ENCODE assay signal across 8 cellular contexts in genomic region chr9:33024966-33025571, GRCh38. TPM values are rescaled to one million over a fixed set of nuclear protein-coding genes. Genes with fewer than 3 reads are reported as not detected.
A peak's percentile ranks its signal among the peaks of the same experiment; 100 is the strongest.
DNase-seq lines count a peak whose midpoint lies in the region; ATAC-seq and TF ChIP-seq lines count a peak whose summit lies in the region.

Gene DNAJA1, plus strand, starts transcription at chr9:33025273. Its CDS starts 1,212 bp downstream, at chr9:33026485.

- TF ChIP-seq CTCF in vagina (IDR thresholded peaks at IDR 0.05) = no peak

- ATAC-seq in GM18502 (IDR thresholded peaks at IDR 0.05; ENCODE audit: poor library complexity, unreplicated experiment) (peak; percentile 95), HG02885 (IDR thresholded peaks at IDR 0.05; ENCODE audit: poor library complexity, unreplicated experiment) (peak; percentile 93), right cardiac atrium (peak; percentile 97 to 98)

- under 1% methylated on average over 61 of the region's 61 CpGs for WGBS in right cardiac atrium

- H3K4me3 Mint-ChIP-seq in T-helper 2 cell treated with Interferon-gamma antibody and Interleukin-4, amounts not matched to agents 5 μg/mL and 100 μg/mL, for 36 hours = peak within 1 kb of the TSS; percentile 98

- H3K9ac ChIP-seq in rectal smooth muscle tissue (ENCODE audit: low read length) = peak within 1 kb of the TSS; percentile 94

- H3K9me3 ChIP-seq in right cardiac atrium (ENCODE audit: control insufficient read depth, low read length) (no peaks in the 10 kb centered on the region), vagina (no peaks in the 10 kb centered on the region)

- no peaks in the 10 kb centered on the region for H3K27me3 Mint-ChIP-seq in T-helper 2 cell treated with Interferon-gamma antibody and Interleukin-4, amounts not matched to agents 5 μg/mL and 100 μg/mL, for 36 hours (ENCODE audit: low read depth)

- H3K4me1 ChIP-seq in right cardiac atrium (ENCODE audit: control insufficient read depth, insufficient read depth, low read length) (peaks cover 8% of the 10 kb centered on the region), rectal smooth muscle tissue (ENCODE audit: control insufficient read depth, insufficient read depth, low read length) (peaks cover 20% of the 10 kb centered on the region), vagina (peaks cover 57% of the 10 kb centered on the region)

- peaks cover 47% of the 10 kb centered on the region for H3K36me3 Mint-ChIP-seq in T-helper 2 cell treated with Interferon-gamma antibody and Interleukin-4, amounts not matched to agents 5 μg/mL and 100 μg/mL, for 36 hours (ENCODE audit: low read depth)

- H3K4me3 ChIP-seq in right cardiac atrium (ENCODE audit: low read length) (peak within 1 kb of the TSS; percentile 75), rectal smooth muscle tissue (ENCODE audit: low read length) (peak within 1 kb of the TSS; percentile 98), vagina (peak within 1 kb of the TSS; percentile 83 to 94)

- no peaks in the 10 kb centered on the region for H3K27me3 ChIP-seq in right cardiac atrium (ENCODE audit: control insufficient read depth, insufficient read depth)
- H3K27me3 ChIP-seq in rectal smooth muscle tissue (ENCODE audit: control insufficient read depth, insufficient read depth, low read length) = no peaks in the 10 kb centered on the region
- H3K27me3 ChIP-seq in vagina = no peaks in the 10 kb centered on the region

- H3K4me1 Mint-ChIP-seq in T-helper 2 cell treated with Interferon-gamma antibody and Interleukin-4, amounts not matched to agents 5 μg/mL and 100 μg/mL, for 36 hours (ENCODE audit: low read depth) = peaks cover 54% of the 10 kb centered on the region

- H3K36me3 ChIP-seq in rectal smooth muscle tissue (ENCODE audit: control insufficient read depth, insufficient read depth, low read length) (peaks cover 11% of the 10 kb centered on the region), vagina (peaks cover 0 to 27% of the 10 kb centered on the region in 2 donors)

- peak; percentile 95 to 96 for TF ChIP-seq POLR2A in vagina (IDR thresholded peaks at IDR 0.05)

- no peaks in the 10 kb centered on the region for H3K9me3 Mint-ChIP-seq in T-helper 2 cell treated with Interferon-gamma antibody and Interleukin-4, amounts not matched to agents 5 μg/mL and 100 μg/mL, for 36 hours

- peak within 1 kb of the TSS; percentile 97 for H3K27ac Mint-ChIP-seq in T-helper 2 cell treated with Interferon-gamma antibody and Interleukin-4, amounts not matched to agents 5 μg/mL and 100 μg/mL, for 36 hours

- H3K27ac ChIP-seq in right cardiac atrium (ENCODE audit: low read length) = peak within 1 kb of the TSS; percentile 98
- H3K27ac ChIP-seq in rectal smooth muscle tissue (ENCODE audit: low read depth, low read length) = peak within 1 kb of the TSS; percentile 96
- H3K27ac ChIP-seq in vagina = peak within 1 kb of the TSS; percentile 100

- DNase-seq in NCI-H187 (lab: John Stamatoyannopoulos, UW) (peak; percentile 30 to 85), anterior cingulate cortex (lab: John Stamatoyannopoulos, UW) (peak; percentile 56 to 98 (median 94)), right cardiac atrium (peak; percentile 95 to 98 (median 98)), vagina (ENCODE audit: extremely low spot score in 2 of 2) (peak; percentile 97 to 98)
- peak; percentile 96 for DNase-seq in T-helper 2 cell treated with Interferon-gamma antibody and Interleukin-4, amounts not matched to agents 5 μg/mL and 100 μg/mL, for 36 hours (ENCODE audit: low spot score)

- intact Hi-C loops in right cardiac atrium (cut with DNase I) = no loop called here
- intact Hi-C loops in vagina (cut with DNase I) = no loop called here

RNA-seq across cellular contexts. Expression of gene DNAJA1, which starts in this region (rescaled TPM):
- total RNA-seq in right cardiac atrium (100 to 1,000 TPM in 2 of 4 donors, 10 to 100 TPM in 2; 63.7 to 119 (median 91.2) TPM), vagina (70.0 TPM)
- 72.2 TPM for polyA plus RNA-seq in right cardiac atrium

Comparison
In these comparisons a context has a peak if more than half of its experiments do, and no peak if none do; other contexts are left out.
1. Peak in every context shown above with its lines: DNase-seq, ATAC-seq, H3K4me3 ChIP-seq and H3K27ac ChIP-seq.